ENCODE assay signal across 28 cellular contexts in the genomic region with DNA sequence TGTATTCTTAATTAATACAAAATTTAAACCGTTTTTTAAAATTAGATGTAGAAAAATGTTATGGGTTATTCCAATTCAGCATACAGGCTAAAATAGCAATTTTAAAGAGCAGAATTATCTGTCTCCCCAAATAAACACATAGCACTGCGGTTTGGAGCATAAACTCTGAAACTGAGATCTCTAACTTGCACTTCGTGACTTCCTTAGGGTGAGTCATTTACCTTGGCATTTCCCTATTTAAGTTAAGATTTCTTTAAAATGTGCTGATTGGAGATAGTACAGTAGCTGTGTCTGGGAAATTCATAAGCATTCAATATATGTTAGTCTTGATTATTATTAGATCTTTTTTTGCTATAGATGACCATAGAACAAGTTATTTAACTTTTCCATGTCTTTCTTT.
A peak's percentile ranks its signal among the peaks of the same experiment; 100 is the strongest.
DNase-seq lines count a peak whose midpoint lies in the region; ATAC-seq, FAIRE-seq and TF ChIP-seq lines count a peak whose summit lies in the region.
"Had no signal": no experiment of that assay in that cellular context is flagged by ENCODE, and none has a peak within 500 bp of the region (broad histone marks: within the 10 kb centered on the region; RNA-seq: fewer than 3 reads in every experiment).

No MANE protein-coding gene starts in this region.

- no peak for DNase-seq in stimulated activated naive CD8-positive, alpha-beta T cell treated with anti-CD3 and anti-CD28 coated beads, Interleukin-15, amount 100 ng/mL, for 72 hours
- DNase-seq in stimulated activated naive CD8-positive, alpha-beta T cell treated with anti-CD3 and anti-CD28 coated beads, Interleukin-15, Interleukin-2, amounts not matched to agents 100 U/mL and 50 U/mL, for 24 hours, result no peak
- DNase-seq in astrocyte (ENCODE audit: low read depth), result no peak
- no peak for DNase-seq in SK-N-SH
- DNase-seq in dorsolateral prefrontal cortex, result no peak
- no peak for DNase-seq in upper lobe of right lung
- DNase-seq: activated CD4-positive, alpha-beta T cell treated with anti-CD3 and anti-CD28 coated beads, Interleukin-2, amount 10 ng/mL, durations not matched to agents 7 days and 5 days; activated CD8-positive, alpha-beta memory T cell treated with anti-CD3 and anti-CD28 coated beads, Interleukin-2, amount 50 U/mL, for 4 hours; C1 segment of cervical spinal cord; Calu3; cortex of kidney; foreskin fibroblast; KBM-7; MV-4-11; NCI-H1694 treated with DMSO at 0.1 percent for 48 hours; NCI-H774; OCI-M1; SHP77; small intestine; stimulated activated CD4-positive, alpha-beta T cell treated with anti-CD3 and anti-CD28 coated beads, Interleukin-4, amount 100 ng/mL, for 24 hours; T-cell had no signal

- no peaks in the 10 kb centered on the region for H3K9me3 Mint-ChIP-seq in stimulated activated naive CD8-positive, alpha-beta T cell treated with anti-CD3 and anti-CD28 coated beads, Interleukin-15, amount 100 ng/mL, for 72 hours
- no peaks in the 10 kb centered on the region for H3K9me3 Mint-ChIP-seq in astrocyte (ENCODE audit: unreplicated experiment)
- H3K9me3 Mint-ChIP-seq: activated CD4-positive, alpha-beta T cell treated with anti-CD3 and anti-CD28 coated beads, Interleukin-2, amount 10 ng/mL, durations not matched to agents 7 days and 5 days; T-cell had no signal

- H3K9me2 ChIP-seq in SK-N-SH, result no peaks in the 10 kb centered on the region

- no peaks in the 10 kb centered on the region for H3K9me3 ChIP-seq in astrocyte (ENCODE audit: insufficient read depth, low read depth, low read length)
- no peaks in the 10 kb centered on the region for H3K9me3 ChIP-seq in SK-N-SH
- H3K9me3 ChIP-seq in upper lobe of right lung, result no peaks in the 10 kb centered on the region
- H3K9me3 ChIP-seq: A549, breast epithelium, HAP-1, neutrophil had no signal

- POLR2A ChIA-PET in SK-N-SH (lab: Yijun Ruan, JAX), result no interaction called here

- H3K4me3 Mint-ChIP-seq in stimulated activated naive CD8-positive, alpha-beta T cell treated with anti-CD3 and anti-CD28 coated beads, Interleukin-15, amount 100 ng/mL, for 72 hours, result no peak overlapping the region
- no peak overlapping the region for H3K4me3 Mint-ChIP-seq in astrocyte (ENCODE audit: unreplicated experiment)
- H3K4me3 Mint-ChIP-seq: activated CD4-positive, alpha-beta T cell treated with anti-CD3 and anti-CD28 coated beads, Interleukin-2, amount 10 ng/mL, durations not matched to agents 7 days and 5 days; T-cell had no signal

- H3F3A ChIP-seq in SK-N-SH (replicated peaks; ENCODE audit: insufficient read depth), result no peaks in the 10 kb centered on the region

- intact Hi-C loops in dorsolateral prefrontal cortex (cut with DNase I), result no loop called here
- intact Hi-C loops in upper lobe of right lung (cut with DNase I), result no loop called here

- H3K4me2 ChIP-seq in astrocyte (ENCODE audit: low read length) (peak overlapping the region; percentile 36), SK-N-SH (no peak overlapping the region)
- H3K4me2 ChIP-seq: A549 had no signal

- peaks cover 7% of the 10 kb centered on the region for H3K4me1 Mint-ChIP-seq in stimulated activated naive CD8-positive, alpha-beta T cell treated with anti-CD3 and anti-CD28 coated beads, Interleukin-15, amount 100 ng/mL, for 72 hours
- peaks cover 7% of the 10 kb centered on the region for H3K4me1 Mint-ChIP-seq in astrocyte (ENCODE audit: low read depth, unreplicated experiment)

- H2AFZ ChIP-seq in astrocyte (ENCODE audit: low read depth, low read length) (no peak overlapping the region), SK-N-SH (ENCODE audit: low read depth) (no peak overlapping the region)

- peak; percentile 79 for ATAC-seq in stimulated activated naive CD8-positive, alpha-beta T cell treated with anti-CD3 and anti-CD28 coated beads, Interleukin-15, amount 100 ng/mL, for 72 hours
- no peak for ATAC-seq in stimulated activated naive CD8-positive, alpha-beta T cell treated with anti-CD3 and anti-CD28 coated beads, Interleukin-15, Interleukin-2, amounts not matched to agents 100 U/mL and 50 U/mL, for 24 hours
- ATAC-seq in HG03432 (IDR thresholded peaks at IDR 0.05; ENCODE audit: unreplicated experiment) (peak; percentile 88), GM18519 (IDR thresholded peaks at IDR 0.05; ENCODE audit: low FRiP score, unreplicated experiment) (no peak), upper lobe of right lung (no peak)
- ATAC-seq: A549, T-cell had no signal

- no peaks in the 10 kb centered on the region for H3K79me2 ChIP-seq in astrocyte (ENCODE audit: insufficient read depth, low read length)
- H3K79me2 ChIP-seq in SK-N-SH (ENCODE audit: insufficient read depth), result no peaks in the 10 kb centered on the region

- no peak for FAIRE-seq in astrocyte (lab: Jason Lieb, UNC)
- FAIRE-seq: A549, GM19239 had no signal

- H3K36me3 Mint-ChIP-seq in astrocyte (ENCODE audit: low read depth, unreplicated experiment), result no peaks in the 10 kb centered on the region

- no peak for TF ChIP-seq CTCF in astrocyte (IDR thresholded peaks at IDR 0.05; ENCODE audit: insufficient read depth, low read depth, low read length)
- no peak for TF ChIP-seq CTCF in SK-N-SH (IDR thresholded peaks at IDR 0.05)
- TF ChIP-seq CTCF in dorsolateral prefrontal cortex (IDR thresholded peaks at IDR 0.05 in 54 of 56, conservative IDR thresholded peaks at IDR 0.05 in 2 of 56; ENCODE audit: low read depth in 1 of 56, partially characterized antibody in 56 of 56), result no peak
- TF ChIP-seq CTCF in upper lobe of right lung (IDR thresholded peaks at IDR 0.05), result no peak

- CTCF ChIA-PET in SK-N-SH (lab: Yijun Ruan, JAX), result no interaction called here

- H3K4me3 ChIP-seq in astrocyte (ENCODE audit: insufficient read depth, low read depth, low read length) (no peak overlapping the region), SK-N-SH (ENCODE audit: low read depth in 2 of 2, low read length in 1 of 2) (no peak overlapping the region), dorsolateral prefrontal cortex (no peak overlapping the region), upper lobe of right lung (no peak overlapping the region)
- H3K4me3 ChIP-seq: A549, breast epithelium, HAP-1 had no signal

- H3K27ac ChIP-seq in astrocyte (ENCODE audit: low read depth, low read length) (no peak overlapping the region), SK-N-SH (ENCODE audit: low read depth in 2 of 2, low read length in 1 of 2) (no peak overlapping the region), dorsolateral prefrontal cortex (no peak overlapping the region), upper lobe of right lung (no peak overlapping the region)
- H3K27ac ChIP-seq: A549, breast epithelium, neutrophil had no signal

- H4K20me1 ChIP-seq in astrocyte (ENCODE audit: insufficient read depth, low read length) (no peaks in the 10 kb centered on the region), SK-N-SH (ENCODE audit: insufficient read depth) (no peaks in the 10 kb centered on the region)

- no peaks in the 10 kb centered on the region for H3K27me3 ChIP-seq in astrocyte (ENCODE audit: insufficient read depth, low read length)
- H3K27me3 ChIP-seq in SK-N-SH (ENCODE audit: insufficient read depth), result no peaks in the 10 kb centered on the region
- H3K27me3 ChIP-seq in dorsolateral prefrontal cortex, result no peaks in the 10 kb centered on the region
- no peaks in the 10 kb centered on the region for H3K27me3 ChIP-seq in upper lobe of right lung
- H3K27me3 ChIP-seq: breast epithelium, neutrophil had no signal

- no peak for TF ChIP-seq RAD21 in SK-N-SH (IDR thresholded peaks at IDR 0.05; ENCODE audit: low read length)

- no peak overlapping the region for H3K9ac ChIP-seq in astrocyte (ENCODE audit: low read length)
- H3K9ac ChIP-seq in SK-N-SH, result no peak overlapping the region

- H3K27ac Mint-ChIP-seq in stimulated activated naive CD8-positive, alpha-beta T cell treated with anti-CD3 and anti-CD28 coated beads, Interleukin-15, amount 100 ng/mL, for 72 hours, result no peak overlapping the region
- no peak overlapping the region for H3K27ac Mint-ChIP-seq in astrocyte (ENCODE audit: unreplicated experiment)
- H3K27ac Mint-ChIP-seq: activated CD4-positive, alpha-beta T cell treated with anti-CD3 and anti-CD28 coated beads, Interleukin-2, amount 10 ng/mL, durations not matched to agents 7 days and 5 days; T-cell had no signal

- H3K36me3 ChIP-seq in astrocyte (ENCODE audit: insufficient read depth, low read length), result no peaks in the 10 kb centered on the region
- no peaks in the 10 kb centered on the region for H3K36me3 ChIP-seq in SK-N-SH (replicated peaks in 1 of 2; ENCODE audit: control insufficient read depth in 1 of 2, insufficient read depth in 2 of 2, low read length in 1 of 2)
- peaks cover 3% of the 10 kb centered on the region for H3K36me3 ChIP-seq in upper lobe of right lung
- H3K36me3 ChIP-seq: breast epithelium, HAP-1, neutrophil had no signal

- H3K4me1 ChIP-seq in astrocyte (ENCODE audit: insufficient read depth, low read length) (peaks cover 2% of the 10 kb centered on the region), SK-N-SH (ENCODE audit: control insufficient read depth in 1 of 2, insufficient read depth in 2 of 2, low read depth in 1 of 2, low read length in 1 of 2) (no peaks in the 10 kb centered on the region), upper lobe of right lung (no peaks in the 10 kb centered on the region)
- H3K4me1 ChIP-seq: A549, breast epithelium, HAP-1 had no signal

- H3K27me3 Mint-ChIP-seq in stimulated activated naive CD8-positive, alpha-beta T cell treated with anti-CD3 and anti-CD28 coated beads, Interleukin-15, amount 100 ng/mL, for 72 hours, result no peaks in the 10 kb centered on the region
- H3K27me3 Mint-ChIP-seq in astrocyte (ENCODE audit: low read depth, unreplicated experiment), result no peaks in the 10 kb centered on the region
- H3K27me3 Mint-ChIP-seq: activated CD4-positive, alpha-beta T cell treated with anti-CD3 and anti-CD28 coated beads, Interleukin-2, amount 10 ng/mL, durations not matched to agents 7 days and 5 days; T-cell had no signal

- TF ChIP-seq EP300 in SK-N-SH (IDR thresholded peaks at IDR 0.05; ENCODE audit: borderline replicate concordance in 1 of 2, low read depth in 1 of 2, low read length in 1 of 2), result no peak

- no CpG with 5 or more reads among the region's 3 CpGs for WGBS in SK-N-SH (ENCODE audit: low lambda C conversion rate)

TF ChIP-seq in SK-N-SH, 30 proteins besides CTCF, POLR2A, EP300 and RAD21 (continues in another document):
- TF ChIP-seq SIN3A (IDR thresholded peaks at IDR 0.05; ENCODE audit: borderline replicate concordance, low read depth, low read length) (no peak), RCOR1 (IDR thresholded peaks at IDR 0.05; ENCODE audit: low read length) (no peak), TEAD4 (IDR thresholded peaks at IDR 0.05; ENCODE audit: borderline replicate concordance, insufficient read depth) (no peak), CHD2 (IDR thresholded peaks at IDR 0.05; ENCODE audit: low read length, partially characterized antibody) (no peak)
- TF ChIP-seq, protein P1, sequence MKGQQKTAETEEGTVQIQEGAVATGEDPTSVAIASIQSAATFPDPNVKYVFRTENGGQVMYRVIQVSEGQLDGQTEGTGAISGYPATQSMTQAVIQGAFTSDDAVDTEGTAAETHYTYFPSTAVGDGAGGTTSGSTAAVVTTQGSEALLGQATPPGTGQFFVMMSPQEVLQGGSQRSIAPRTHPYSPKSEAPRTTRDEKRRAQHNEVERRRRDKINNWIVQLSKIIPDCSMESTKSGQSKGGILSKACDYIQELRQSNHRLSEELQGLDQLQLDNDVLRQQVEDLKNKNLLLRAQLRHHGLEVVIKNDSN (IDR thresholded peaks at IDR 0.05; ENCODE audit: borderline replicate concordance, low read depth), result no peak

Comparison
In these comparisons a context has a peak if more than half of its experiments do, and no peak if none do; other contexts are left out.
1. ATAC-seq: peak in stimulated activated naive CD8-positive, alpha-beta T cell treated with anti-CD3 and anti-CD28 coated beads, Interleukin-15, amount 100 ng/mL, for 72 hours (single experiment) and HG03432 (single experiment); none in stimulated activated naive CD8-positive, alpha-beta T cell treated with anti-CD3 and anti-CD28 coated beads, Interleukin-15, Interleukin-2, amounts not matched to agents 100 U/mL and 50 U/mL, for 24 hours (single experiment), GM18519 (single experiment) and upper lobe of right lung (single experiment).